16 cellular contexts compared by ENCODE assay signal in the genomic region with DNA sequence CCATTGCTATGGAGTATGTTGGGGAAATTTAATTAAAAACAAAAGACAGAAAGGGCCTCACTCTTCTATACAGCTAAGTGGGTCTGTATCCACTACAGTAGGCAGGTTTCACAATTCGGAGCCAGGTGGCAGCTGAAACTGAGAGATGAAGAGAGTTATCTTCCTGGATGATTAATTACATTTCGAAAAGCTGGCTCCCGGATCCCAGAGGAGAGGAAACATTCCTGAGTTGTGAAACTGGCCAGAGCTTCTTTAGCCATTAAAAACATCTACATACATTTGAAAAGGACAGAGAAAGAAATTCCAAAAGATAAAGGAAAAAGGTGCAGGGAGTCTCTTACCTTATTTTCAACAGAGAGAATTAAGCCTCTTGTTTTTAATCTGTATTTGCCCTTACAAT. TPM values are rescaled to one million over a fixed set of nuclear protein-coding genes. Genes with fewer than 3 reads are reported as not detected.
DNase-seq lines count a peak whose midpoint lies in the region; TF ChIP-seq lines count a peak whose summit lies in the region.
"Had no signal": no experiment of that assay in that cellular context is flagged by ENCODE, and none has a peak within 500 bp of the region (broad histone marks: within the 10 kb centered on the region; RNA-seq: fewer than 3 reads in every experiment).

No MANE protein-coding gene starts in this region.

- H3K79me2 ChIP-seq in osteoblast (ENCODE audit: insufficient read depth, low read length): no peaks in the 10 kb centered on the region

- no peaks in the 10 kb centered on the region for H3K27me3 ChIP-seq in HUES6 (ENCODE audit: control insufficient read depth, insufficient read depth, low read length)
- H3K27me3 ChIP-seq in osteoblast (ENCODE audit: insufficient read depth, low read length): peaks cover 35% of the 10 kb centered on the region
- H3K27me3 ChIP-seq: SJSA1 had no signal

- H3K27ac ChIP-seq in HUES6 (ENCODE audit: low read depth, low read length): peak overlapping the region; percentile 69
- H3K27ac ChIP-seq in osteoblast (ENCODE audit: low read depth, low read length): no peak overlapping the region
- H3K27ac ChIP-seq: PC-9, SJSA1 had no signal

- H3K4me3 ChIP-seq in HUES6 (ENCODE audit: low read depth, low read length) (peak overlapping the region; percentile 38; the same call in 1 of the 2 replicates), fibroblast of the aortic adventitia (ENCODE audit: low read depth, low read length) (no peak overlapping the region), osteoblast (ENCODE audit: insufficient read depth, low read length) (no peak overlapping the region)
- H3K4me3 ChIP-seq: PC-9, SJSA1 had no signal

- no peaks in the 10 kb centered on the region for H4K20me1 ChIP-seq in osteoblast (ENCODE audit: insufficient read depth, low read length)

- H3K9me3 ChIP-seq in HUES6 (ENCODE audit: control insufficient read depth, insufficient read depth, low read depth, low read length) (peaks cover 3% of the 10 kb centered on the region; the same call in 1 of the 2 replicates), osteoblast (ENCODE audit: low read depth, low read length) (no peaks in the 10 kb centered on the region)
- H3K9me3 ChIP-seq: SJSA1 had no signal

- H3K9ac ChIP-seq in HUES6 (ENCODE audit: low read length): peak overlapping the region; percentile 55

- H2AFZ ChIP-seq in osteoblast (ENCODE audit: low read length): no peak overlapping the region
- H2AFZ ChIP-seq: PC-9 had no signal

- TF ChIP-seq CTCF in fibroblast of the aortic adventitia (IDR thresholded peaks at IDR 0.05; ENCODE audit: insufficient read depth, low read length) (no peak), osteoblast (IDR thresholded peaks at IDR 0.05; ENCODE audit: extremely low read depth, low read depth, low read length) (no peak)

- no peak overlapping the region for H3K4me2 ChIP-seq in osteoblast (ENCODE audit: insufficient read depth, low read length)
- H3K4me2 ChIP-seq: PC-9 had no signal

- DNase-seq in amniotic epithelial cell (ENCODE audit: low read depth) (peak; percentile 53), fibroblast of the aortic adventitia (ENCODE audit: low read depth) (peak; percentile 1), osteoblast (ENCODE audit: insufficient read length, low spot score, missing footprints) (peak; percentile 9), NCI-H2081 (lab: John Stamatoyannopoulos, UW) (no peak), OCI-M2 (lab: John Stamatoyannopoulos, UW; ENCODE audit: unreplicated experiment) (no peak), NCI-H2227 (lab: John Stamatoyannopoulos, UW; ENCODE audit: unreplicated experiment) (no peak)
- DNase-seq: COR-L47, EL, IMR-90, Kasumi-1, NCI-H187, NCI-H748 treated with DMSO at 0.1 percent for 48 hours, PC-9 had no signal

- H3K4me1 ChIP-seq in HUES6 (ENCODE audit: control insufficient read depth, insufficient read depth, low read length) (peaks cover 28% of the 10 kb centered on the region; the same call in 1 of the 2 replicates), osteoblast (ENCODE audit: insufficient read depth, low read length) (no peaks in the 10 kb centered on the region)
- H3K4me1 ChIP-seq: SJSA1 had no signal

- H3K36me3 ChIP-seq in HUES6 (ENCODE audit: control insufficient read depth, insufficient read depth, low read length) (no peaks in the 10 kb centered on the region), osteoblast (ENCODE audit: insufficient read depth, low read length) (no peaks in the 10 kb centered on the region)
- H3K36me3 ChIP-seq: SJSA1 had no signal

RNA-seq across cellular contexts. Expression of gene PDZD4, which starts 15.5 kb away (rescaled TPM):
- total RNA-seq in fibroblast of the aortic adventitia (ENCODE audit: low replicate concordance) (0.09 and 1.1 TPM in 2 replicates), osteoblast (under 0.01 TPM in 2 replicates)

RNA-seq across cellular contexts. Expression of gene L1CAM, which starts 40.1 kb away (rescaled TPM):
- total RNA-seq in fibroblast of the aortic adventitia (ENCODE audit: low replicate concordance) (0.36 and 1.6 TPM in 2 replicates), osteoblast (under 0.01 TPM in 2 replicates)

RNA-seq across cellular contexts. Expression of gene SSR4, which starts 51.4 kb away (rescaled TPM):
- 34.2 and 186 TPM in 2 replicates for total RNA-seq in fibroblast of the aortic adventitia (ENCODE audit: low replicate concordance)
- 156 and 172 TPM in 2 replicates for total RNA-seq in osteoblast

RNA-seq across cellular contexts. Expression of gene IDH3G, which starts 51.7 kb away (rescaled TPM):
- total RNA-seq in fibroblast of the aortic adventitia (ENCODE audit: low replicate concordance) (7.2 and 46.0 TPM in 2 replicates), osteoblast (40.2 and 42.7 TPM in 2 replicates)

RNA-seq across cellular contexts. Expression of gene AVPR2, which starts 58.6 kb away (rescaled TPM):
- total RNA-seq in fibroblast of the aortic adventitia (ENCODE audit: low replicate concordance): not detected in 2 replicates
- not detected in 2 replicates for total RNA-seq in osteoblast
- total RNA-seq: IMR-90, NCI-H460, SJSA1 had no signal

Comparison
In these comparisons a context has a peak if more than half of its experiments do, and no peak if none do; other contexts are left out.
1. DNase-seq: peak in amniotic epithelial cell (single experiment), fibroblast of the aortic adventitia (single experiment) and osteoblast (single experiment); none in NCI-H2081 (0 of 2), OCI-M2 (single experiment) and NCI-H2227 (single experiment).